In genomic region chr19:45467456-45468158, GRCh38 we compare ENCODE assay signal across 1 cellular context.
TF ChIP-seq lines count a peak whose summit lies in the region.

TSS of gene FOSB (plus strand) at chr19:45467996. CDS start at chr19:45468587, 591 bp downstream.

TF ChIP-seq in K562, 482 proteins besides CTCF, POLR2A, EP300 and RAD21 (continued from another document and continues in another):
- TF ChIP-seq ZMIZ1 (IDR thresholded peaks at IDR 0.05; ENCODE audit: low read depth in 2 of 2, low read length in 2 of 2), result no peak
- no peak for TF ChIP-seq NR3C1 (CRISPR knock-in tag; IDR thresholded peaks at IDR 0.05)
- TF ChIP-seq CLOCK (CRISPR knock-in tag; IDR thresholded peaks at IDR 0.05; ENCODE audit: borderline replicate concordance), result no peak
- no peak for TF ChIP-seq ASH1L (IDR thresholded peaks at IDR 0.05; ENCODE audit: borderline replicate concordance, low read depth, partially characterized antibody)
- TF ChIP-seq NEUROD1 (IDR thresholded peaks at IDR 0.05; ENCODE audit: borderline replicate concordance, low read depth, low read length, partially characterized antibody), result peak; percentile 22
- TF ChIP-seq ZNF561 (CRISPR knock-in tag; conservative IDR thresholded peaks at IDR 0.05), result no peak
- no peak for TF ChIP-seq ELF2 (CRISPR knock-in tag; IDR thresholded peaks at IDR 0.05)
- TF ChIP-seq JUNB (CRISPR knock-in tag; conservative IDR thresholded peaks at IDR 0.05), result peak; percentile 87
- TF ChIP-seq TSHZ1 (CRISPR knock-in tag; IDR thresholded peaks at IDR 0.05), result no peak
- no peak for TF ChIP-seq PCBP2 (IDR thresholded peaks at IDR 0.05; ENCODE audit: low read depth, low read length, poor library complexity, severe bottlenecking)
- TF ChIP-seq THAP12 (CRISPR knock-in tag; IDR thresholded peaks at IDR 0.05), result peak; percentile 48; the same call in 1 of the 2 replicates
- TF ChIP-seq LARP7 (IDR thresholded peaks at IDR 0.05), result no peak
- no peak for TF ChIP-seq ZNF764 (CRISPR knock-in tag; IDR thresholded peaks at IDR 0.05; ENCODE audit: low read depth)
- peak; percentile 90 for TF ChIP-seq E2F1 (CRISPR knock-in tag; IDR thresholded peaks at IDR 0.05)
- no peak for TF ChIP-seq EWSR1 (IDR thresholded peaks at IDR 0.05; ENCODE audit: borderline replicate concordance, low read depth, partially characterized antibody)
- TF ChIP-seq ATF2 (CRISPR knock-in tag; IDR thresholded peaks at IDR 0.05), result no peak; the same call in 1 of the 2 replicates
- peak; percentile 92 for TF ChIP-seq VEZF1 (CRISPR knock-in tag; IDR thresholded peaks at IDR 0.05)
- TF ChIP-seq ZNF77 (CRISPR knock-in tag; IDR thresholded peaks at IDR 0.05), result no peak
- no peak for TF ChIP-seq ZNF274 (IDR thresholded peaks at IDR 0.05; ENCODE audit: borderline replicate concordance, low read depth, low read length)
- TF ChIP-seq TGIF2 (CRISPR knock-in tag; IDR thresholded peaks at IDR 0.05), result no peak
- TF ChIP-seq HINFP (tag; conservative IDR thresholded peaks at IDR 0.05; ENCODE audit: low read depth), result no peak
- TF ChIP-seq PTRF (tag; IDR thresholded peaks at IDR 0.05), result no peak
- no peak for TF ChIP-seq SREBF2 (CRISPR knock-in tag; IDR thresholded peaks at IDR 0.05)
- TF ChIP-seq ZFX (CRISPR knock-in tag; IDR thresholded peaks at IDR 0.05), result 0 out of 2 replicates have a peak, but pooled peaks have one; percentile 6
- no peak for TF ChIP-seq SAFB (IDR thresholded peaks at IDR 0.05; ENCODE audit: borderline replicate concordance, low read depth, low read length)
- TF ChIP-seq YY1 (IDR thresholded peaks at IDR 0.05; ENCODE audit: borderline replicate concordance in 1 of 3, control insufficient read depth in 1 of 3, extremely low read depth in 1 of 3, insufficient read depth in 3 of 3, insufficient read length in 1 of 3, insufficient replicate concordance in 2 of 3, low read depth in 1 of 3, low read length in 2 of 3), result no peak
- 0 out of 6 replicates have a peak, but pooled peaks of 1 of the 3 experiments have one; percentile 46 for TF ChIP-seq ZBTB11 (CRISPR knock-in tag; IDR thresholded peaks at IDR 0.05)
- TF ChIP-seq HES1 (IDR thresholded peaks at IDR 0.05; ENCODE audit: low read depth), result no peak
- peak; percentile 82 for TF ChIP-seq RBFOX2 (IDR thresholded peaks at IDR 0.05; ENCODE audit: low read depth, low read length)
- TF ChIP-seq USF2 (CRISPR knock-in tag; IDR thresholded peaks at IDR 0.05), result no peak
- no peak for TF ChIP-seq KLF10 (CRISPR knock-in tag; IDR thresholded peaks at IDR 0.05)
